8 cellular contexts compared by ENCODE assay signal in the genomic region with DNA sequence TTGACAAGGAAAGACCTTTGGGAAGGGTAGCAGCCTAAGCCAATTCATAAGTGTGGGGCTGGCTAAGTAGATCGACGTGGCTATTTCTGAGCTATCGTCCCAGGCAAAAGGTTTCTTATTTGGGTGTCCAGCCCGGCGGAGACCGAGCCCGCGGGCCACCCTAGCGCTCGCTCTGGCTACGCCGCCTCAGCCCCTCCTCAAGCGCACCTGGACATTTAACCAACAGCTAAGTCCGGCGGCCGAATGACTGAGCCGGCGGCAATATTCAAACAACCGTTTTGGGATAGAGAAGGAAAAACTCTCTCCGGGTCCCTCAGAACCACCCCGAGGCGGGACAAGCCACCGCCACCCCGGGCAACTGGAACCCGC. TPM values are rescaled to one million over a fixed set of nuclear protein-coding genes. Genes with fewer than 3 reads are reported as not detected.
A peak's percentile ranks its signal among the peaks of the same experiment; 100 is the strongest.
DNase-seq lines count a peak whose midpoint lies in the region; ATAC-seq and TF ChIP-seq lines count a peak whose summit lies in the region.

No MANE protein-coding gene starts in this region.

- DNase-seq in activated CD4-positive, alpha-beta T cell treated with anti-CD3 and anti-CD28 coated beads, Interleukin-2, amount 10 ng/mL, durations not matched to agents 7 days and 5 days: no peak
- DNase-seq in activated CD4-positive, alpha-beta T cell treated with anti-CD3 and anti-CD28 coated beads, Interleukin-2, amount 50 U/mL, for 1 hour: no peak
- DNase-seq in NCI-H526 treated with DMSO at 0.1 percent for 48 hours (lab: John Stamatoyannopoulos, UW) (peak; percentile 29), colonic mucosa (peak; percentile 63), lower lobe of right lung (no peak), testis (peak; percentile 61)
- DNase-seq in activated CD4-positive, alpha-beta T cell treated with anti-CD3 and anti-CD28 coated beads, Interleukin-2, amount 50 U/mL, for 48 hours: no peak

- H3K9ac ChIP-seq in colonic mucosa (ENCODE audit: low read depth in 2 of 2, low read length in 2 of 2): peak overlapping the region; percentile 79 to 87

- H3K9me3 ChIP-seq in colonic mucosa (no peaks in the 10 kb centered on the region), lower lobe of right lung (no peaks in the 10 kb centered on the region), testis (no peaks in the 10 kb centered on the region)

- no peaks in the 10 kb centered on the region for H3K27me3 Mint-ChIP-seq in activated CD4-positive, alpha-beta T cell treated with anti-CD3 and anti-CD28 coated beads, Interleukin-2, amount 10 ng/mL, durations not matched to agents 7 days and 5 days

- H3K4me1 Mint-ChIP-seq in activated CD4-positive, alpha-beta T cell treated with anti-CD3 and anti-CD28 coated beads, Interleukin-2, amount 10 ng/mL, durations not matched to agents 7 days and 5 days: peaks cover 24% of the 10 kb centered on the region

- ATAC-seq in HG02852 (IDR thresholded peaks at IDR 0.05; ENCODE audit: unreplicated experiment) (peak; percentile 35), lower lobe of right lung (peak; percentile 77 to 86)

- H3K36me3 Mint-ChIP-seq in activated CD4-positive, alpha-beta T cell treated with anti-CD3 and anti-CD28 coated beads, Interleukin-2, amount 10 ng/mL, durations not matched to agents 7 days and 5 days (ENCODE audit: low read depth): no peaks in the 10 kb centered on the region

- H3K9me3 Mint-ChIP-seq in activated CD4-positive, alpha-beta T cell treated with anti-CD3 and anti-CD28 coated beads, Interleukin-2, amount 10 ng/mL, durations not matched to agents 7 days and 5 days: no peaks in the 10 kb centered on the region

- POLR2A ChIA-PET in activated CD4-positive, alpha-beta T cell treated with anti-CD3 and anti-CD28 coated beads, Interleukin-2, amount 10 ng/mL, durations not matched to agents 7 days and 5 days (lab: Charles Lee): no interaction called here

- H3K27ac ChIP-seq in colonic mucosa: peak overlapping the region; percentile 85
- H3K27ac ChIP-seq in lower lobe of right lung: peak overlapping the region; percentile 93
- H3K27ac ChIP-seq in testis: peak overlapping the region; percentile 92 to 96

- 0% methylated on average over 24 of the region's 25 CpGs; no CpG with 5 or more reads in 1 of the 2 donors for WGBS in testis, 2 donors

- peak overlapping the region; percentile 86 for H3K27ac Mint-ChIP-seq in activated CD4-positive, alpha-beta T cell treated with anti-CD3 and anti-CD28 coated beads, Interleukin-2, amount 10 ng/mL, durations not matched to agents 7 days and 5 days

- TF ChIP-seq CTCF in colonic mucosa (IDR thresholded peaks at IDR 0.05) (no peak), lower lobe of right lung (IDR thresholded peaks at IDR 0.05) (no peak), testis (IDR thresholded peaks at IDR 0.05) (no peak)

- H3K4me1 ChIP-seq in colonic mucosa (peaks cover 4% of the 10 kb centered on the region), lower lobe of right lung (peaks cover 16% of the 10 kb centered on the region), testis (no peaks in the 10 kb centered on the region)

- peak overlapping the region; percentile 89 for H3K4me3 Mint-ChIP-seq in activated CD4-positive, alpha-beta T cell treated with anti-CD3 and anti-CD28 coated beads, Interleukin-2, amount 10 ng/mL, durations not matched to agents 7 days and 5 days

- H3K4me3 ChIP-seq in colonic mucosa: peak overlapping the region; percentile 86
- peak overlapping the region; percentile 77 for H3K4me3 ChIP-seq in lower lobe of right lung
- H3K4me3 ChIP-seq in testis: peak overlapping the region; percentile 89 to 90

- no peak for TF ChIP-seq POLR2A in testis (IDR thresholded peaks at IDR 0.05)

- intact Hi-C loops in colonic mucosa (cut with DNase I): no loop called here
- intact Hi-C loops in lower lobe of right lung (cut with DNase I): no loop called here
- intact Hi-C loops in testis (cut with DNase I; ENCODE audit: low total_unique reads): no loop called here

- H3K36me3 ChIP-seq in colonic mucosa (no peaks in the 10 kb centered on the region), lower lobe of right lung (no peaks in the 10 kb centered on the region), testis (ENCODE audit: low read depth, missing control alignments) (no peaks in the 10 kb centered on the region)

- H3K27me3 ChIP-seq in colonic mucosa (no peaks in the 10 kb centered on the region), lower lobe of right lung (ENCODE audit: low read depth) (no peaks in the 10 kb centered on the region), testis (no peaks in the 10 kb centered on the region)

- CTCF ChIA-PET in activated CD4-positive, alpha-beta T cell treated with anti-CD3 and anti-CD28 coated beads, Interleukin-2, amount 10 ng/mL, durations not matched to agents 7 days and 5 days (lab: Charles Lee): interaction anchor here (0.5 to 2.9 kb wide), 49 partner anchors 9 to 275 kb away, joined by 3 to 18 read pairs (median 4); no protein-coding TSS in a partner anchor

RNA-seq across cellular contexts. Expression of a gene that starts 0.5 kb away (rescaled TPM):
- total RNA-seq in activated CD4-positive, alpha-beta T cell treated with anti-CD3 and anti-CD28 coated beads, Interleukin-2, amount 10 ng/mL, durations not matched to agents 7 days and 5 days: 10 to 100 TPM; 10.3 to 11.6 TPM
- total RNA-seq in colonic mucosa (10 to 100 TPM; 24.0 to 39.3 TPM), lower lobe of right lung (55.2 TPM), testis (10 to 100 TPM; 63.1 to 91.3 TPM)
- 172 TPM for polyA plus RNA-seq in testis (ENCODE audit: insufficient read depth, low read depth, low replicate concordance)

RNA-seq across cellular contexts. Expression of a gene that starts 27.9 kb away (rescaled TPM):
- total RNA-seq in activated CD4-positive, alpha-beta T cell treated with anti-CD3 and anti-CD28 coated beads, Interleukin-2, amount 10 ng/mL, durations not matched to agents 7 days and 5 days: not detected
- total RNA-seq in colonic mucosa (10 to 100 TPM; 10.3 to 29.3 TPM), lower lobe of right lung (95.2 TPM), testis (1 to 10 TPM; 4.6 to 7.5 TPM)
- 24.1 TPM for polyA plus RNA-seq in testis (ENCODE audit: insufficient read depth, low read depth, low replicate concordance)

Comparison
In these comparisons a context has a peak if more than half of its experiments do, and no peak if none do; other contexts are left out.
1. DNase-seq: peak in NCI-H526 treated with DMSO at 0.1 percent for 48 hours (single experiment), colonic mucosa (single experiment) and testis (single experiment); none in activated CD4-positive, alpha-beta T cell treated with anti-CD3 and anti-CD28 coated beads, Interleukin-2, amount 10 ng/mL, durations not matched to agents 7 days and 5 days (single experiment), activated CD4-positive, alpha-beta T cell treated with anti-CD3 and anti-CD28 coated beads, Interleukin-2, amount 50 U/mL, for 1 hour (single experiment), lower lobe of right lung (single experiment) and activated CD4-positive, alpha-beta T cell treated with anti-CD3 and anti-CD28 coated beads, Interleukin-2, amount 50 U/mL, for 48 hours (0 of 2).
2. RNA of a gene that starts 27.9 kb away (total RNA-seq): 95.2 TPM in lower lobe of right lung (single experiment), 10.3 to 29.3 TPM in colonic mucosa and 4.6 to 7.5 TPM in testis; not detected in activated CD4-positive, alpha-beta T cell treated with anti-CD3 and anti-CD28 coated beads, Interleukin-2, amount 10 ng/mL, durations not matched to agents 7 days and 5 days; every median in the first group is over 4 times any median in the second.
3. Peak in every context shown above with its lines, with median percentiles within 50 percentile points of each other: H3K27ac ChIP-seq and H3K4me3 ChIP-seq.